ENCODE assay signal across 8 cellular contexts in the genomic region with DNA sequence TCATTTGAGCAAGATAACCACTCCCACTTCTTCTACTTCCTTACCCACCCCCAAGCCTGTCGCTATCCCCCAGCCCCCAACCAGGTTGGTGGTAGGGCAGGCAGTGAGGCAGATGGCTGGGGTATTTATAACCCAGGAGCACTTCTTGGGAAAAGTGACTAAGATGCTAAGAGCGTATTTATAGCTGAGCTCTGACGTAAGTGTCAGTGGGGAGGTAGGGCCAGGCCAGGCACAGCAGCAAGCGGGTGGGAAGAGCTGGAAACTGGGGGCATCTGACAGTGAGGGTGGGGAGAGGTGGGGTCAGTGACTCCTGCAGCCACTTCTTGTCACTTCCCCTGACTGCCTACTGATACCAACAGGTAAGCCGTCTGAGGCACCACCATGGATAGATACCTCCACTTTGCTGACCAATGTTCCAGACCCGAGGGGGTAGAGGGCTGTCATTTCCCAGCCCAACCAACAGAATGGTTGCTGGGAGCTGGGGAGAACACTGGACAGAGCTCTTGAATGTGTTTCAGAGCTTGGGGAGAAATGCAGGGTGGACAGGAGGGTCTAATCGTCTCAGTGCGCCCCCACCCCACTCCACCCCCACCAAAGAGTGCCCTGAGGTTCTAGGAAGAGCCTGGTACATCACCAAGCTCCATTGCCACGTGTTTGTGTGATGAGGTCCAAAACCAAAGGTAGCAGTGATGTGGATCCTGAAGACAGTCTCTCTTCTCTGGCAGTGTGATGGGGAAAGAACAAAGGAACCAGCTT. TPM values are rescaled to one million over a fixed set of nuclear protein-coding genes. Genes with fewer than 3 reads are reported as not detected.
A peak's percentile ranks its signal among the peaks of the same experiment; 100 is the strongest.
DNase-seq lines count a peak whose midpoint lies in the region; ATAC-seq and TF ChIP-seq lines count a peak whose summit lies in the region.

No MANE protein-coding gene starts in this region.

- no peaks in the 10 kb centered on the region for H3K27me3 ChIP-seq in psoas muscle (ENCODE audit: insufficient read depth in 3 of 3, low read length in 2 of 3)

- DNase-seq in NCI-H82 treated with DMSO at 0.1 percent for 48 hours (lab: John Stamatoyannopoulos, UW; ENCODE audit: unreplicated experiment) (peak; percentile 96), epithelial cell of esophagus (ENCODE audit: low read depth) (peak; percentile 48), psoas muscle (peak; percentile 38 to 64), NCI-H2081 treated with DMSO at 0.1 percent for 48 hours (lab: John Stamatoyannopoulos, UW) (no peak), SW480 (ENCODE audit: low spot score) (no peak), NCI-H1930 (lab: John Stamatoyannopoulos, UW) (no peak), NCI-H1105 (lab: John Stamatoyannopoulos, UW) (no peak)

- WGBS in psoas muscle, 3 donors: 7 to 13% (median 9%) methylated on average over 9 of the region's 9 CpGs

- ATAC-seq in GM18498 (IDR thresholded peaks at IDR 0.05; ENCODE audit: unreplicated experiment): peak; percentile 8
- peak; percentile 79 to 88 (median 83) for ATAC-seq in psoas muscle

- H3K27ac ChIP-seq in psoas muscle: peak overlapping the region; percentile 87

- no peaks in the 10 kb centered on the region for H3K36me3 ChIP-seq in psoas muscle (ENCODE audit: insufficient read depth in 1 of 2, low read depth in 1 of 2)

- H3K4me3 ChIP-seq in epithelial cell of esophagus (ENCODE audit: low read length) (no peak overlapping the region), psoas muscle (peak overlapping the region; percentile 39)

- H3K4me1 ChIP-seq in psoas muscle: peaks cover 35% of the 10 kb centered on the region

- intact Hi-C loops in psoas muscle (cut with DNase I): loop anchor here (2.0 to 5.0 kb wide), 2 partner anchors 146 to 150 kb away; no protein-coding TSS in a partner anchor

- TF ChIP-seq CTCF in epithelial cell of esophagus (IDR thresholded peaks at IDR 0.05; ENCODE audit: insufficient read depth, low read depth, low read length, missing control alignments) (no peak), psoas muscle (IDR thresholded peaks at IDR 0.05) (no peak)

- no peaks in the 10 kb centered on the region for H3K9me3 ChIP-seq in psoas muscle

RNA-seq across cellular contexts. Expression of gene INHBE, which starts 2.7 kb away (rescaled TPM):
- 1 to 10 TPM in 2 of 4 donors, under 1 TPM in 2; 0.23 to 6.8 (median 2.1) TPM for total RNA-seq in psoas muscle
- 1 to 10 TPM in 1 of 3 donors, under 1 TPM in 2; 0.18 to 1.4 (median 0.18) TPM for polyA plus RNA-seq in psoas muscle

RNA-seq across cellular contexts. Expression of gene GLI1, which starts 7.2 kb away (rescaled TPM):
- total RNA-seq in psoas muscle: under 1 TPM in 3 of 4 donors, not detected in 1; 0.07 to 0.86 (median 0.61) TPM
- under 1 TPM; 0.21 to 0.34 (median 0.23) TPM for polyA plus RNA-seq in psoas muscle

RNA-seq across cellular contexts. Expression of gene INHBC, which starts 17.8 kb away (rescaled TPM):
- under 1 TPM in 2 of 4 donors, not detected in 2; 0.18 to 0.21 TPM for total RNA-seq in psoas muscle
- under 1 TPM in 1 of 3 donors, not detected in 2; 0.05 TPM for polyA plus RNA-seq in psoas muscle

RNA-seq across cellular contexts. Expression of gene R3HDM2, which starts 21.5 kb away (rescaled TPM):
- total RNA-seq in psoas muscle: 10 to 100 TPM; 41.4 to 64.9 (median 45.0) TPM
- 10 to 100 TPM; 12.1 to 22.6 (median 20.9) TPM for polyA plus RNA-seq in psoas muscle

RNA-seq across cellular contexts. Expression of gene ARHGAP9, which starts 27.3 kb away (rescaled TPM):
- 1 to 10 TPM; 1.3 to 5.4 (median 4.1) TPM for total RNA-seq in psoas muscle
- polyA plus RNA-seq in psoas muscle: 1 to 10 TPM in 2 of 3 donors, under 1 TPM in 1; 0.91 to 2.0 (median 1.4) TPM

Comparison
In these comparisons a context has a peak if more than half of its experiments do, and no peak if none do; other contexts are left out.
1. DNase-seq: peak in NCI-H82 treated with DMSO at 0.1 percent for 48 hours (single experiment), epithelial cell of esophagus (single experiment) and psoas muscle (2 of 2); none in NCI-H2081 treated with DMSO at 0.1 percent for 48 hours (single experiment), SW480 (single experiment), NCI-H1930 (0 of 2) and NCI-H1105 (single experiment).